In the genomic region with DNA sequence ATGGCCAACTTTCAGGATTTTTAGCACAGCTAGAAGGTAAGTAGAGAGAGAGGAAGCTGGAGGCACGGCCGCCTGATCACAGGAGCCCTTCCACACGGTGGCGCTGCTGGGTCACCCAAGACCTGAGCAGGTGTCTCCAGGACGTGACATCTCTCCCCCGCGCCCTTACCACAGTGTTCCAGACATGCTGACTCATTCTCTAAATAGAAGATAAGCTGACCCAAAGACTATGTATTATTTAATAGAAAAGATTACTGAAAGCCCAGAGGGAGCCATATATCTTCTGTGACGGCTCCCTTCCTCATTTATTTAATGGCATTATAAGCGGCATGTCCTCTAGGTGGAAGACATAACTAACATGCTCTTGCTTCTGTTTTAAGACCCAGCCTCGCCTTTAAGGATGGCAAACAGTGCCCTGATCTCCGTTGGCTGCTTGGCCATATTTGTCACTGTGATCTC, we compare ENCODE assay signal across 1 cellular context.
TF ChIP-seq lines count a peak whose summit lies in the region.

No MANE protein-coding gene starts in this region.

TF ChIP-seq in HepG2, 621 proteins besides CTCF, POLR2A, EP300 and RAD21 (continued from another document and continues in another):
- TF ChIP-seq, protein P1, sequence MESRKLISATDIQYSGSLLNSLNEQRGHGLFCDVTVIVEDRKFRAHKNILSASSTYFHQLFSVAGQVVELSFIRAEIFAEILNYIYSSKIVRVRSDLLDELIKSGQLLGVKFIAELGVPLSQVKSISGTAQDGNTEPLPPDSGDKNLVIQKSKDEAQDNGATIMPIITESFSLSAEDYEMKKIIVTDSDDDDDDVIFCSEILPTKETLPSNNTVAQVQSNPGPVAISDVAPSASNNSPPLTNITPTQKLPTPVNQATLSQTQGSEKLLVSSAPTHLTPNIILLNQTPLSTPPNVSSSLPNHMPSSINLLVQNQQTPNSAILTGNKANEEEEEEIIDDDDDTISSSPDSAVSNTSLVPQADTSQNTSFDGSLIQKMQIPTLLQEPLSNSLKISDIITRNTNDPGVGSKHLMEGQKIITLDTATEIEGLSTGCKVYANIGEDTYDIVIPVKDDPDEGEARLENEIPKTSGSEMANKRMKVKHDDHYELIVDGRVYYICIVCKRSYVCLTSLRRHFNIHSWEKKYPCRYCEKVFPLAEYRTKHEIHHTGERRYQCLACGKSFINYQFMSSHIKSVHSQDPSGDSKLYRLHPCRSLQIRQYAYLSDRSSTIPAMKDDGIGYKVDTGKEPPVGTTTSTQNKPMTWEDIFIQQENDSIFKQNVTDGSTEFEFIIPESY (CRISPR knock-in tag; IDR thresholded peaks at IDR 0.05) = 0 out of 2 replicates have a peak, but pooled peaks have one; percentile 21
- no peak for TF ChIP-seq STAT5B (CRISPR knock-in tag; IDR thresholded peaks at IDR 0.05)
- TF ChIP-seq, protein P2, sequence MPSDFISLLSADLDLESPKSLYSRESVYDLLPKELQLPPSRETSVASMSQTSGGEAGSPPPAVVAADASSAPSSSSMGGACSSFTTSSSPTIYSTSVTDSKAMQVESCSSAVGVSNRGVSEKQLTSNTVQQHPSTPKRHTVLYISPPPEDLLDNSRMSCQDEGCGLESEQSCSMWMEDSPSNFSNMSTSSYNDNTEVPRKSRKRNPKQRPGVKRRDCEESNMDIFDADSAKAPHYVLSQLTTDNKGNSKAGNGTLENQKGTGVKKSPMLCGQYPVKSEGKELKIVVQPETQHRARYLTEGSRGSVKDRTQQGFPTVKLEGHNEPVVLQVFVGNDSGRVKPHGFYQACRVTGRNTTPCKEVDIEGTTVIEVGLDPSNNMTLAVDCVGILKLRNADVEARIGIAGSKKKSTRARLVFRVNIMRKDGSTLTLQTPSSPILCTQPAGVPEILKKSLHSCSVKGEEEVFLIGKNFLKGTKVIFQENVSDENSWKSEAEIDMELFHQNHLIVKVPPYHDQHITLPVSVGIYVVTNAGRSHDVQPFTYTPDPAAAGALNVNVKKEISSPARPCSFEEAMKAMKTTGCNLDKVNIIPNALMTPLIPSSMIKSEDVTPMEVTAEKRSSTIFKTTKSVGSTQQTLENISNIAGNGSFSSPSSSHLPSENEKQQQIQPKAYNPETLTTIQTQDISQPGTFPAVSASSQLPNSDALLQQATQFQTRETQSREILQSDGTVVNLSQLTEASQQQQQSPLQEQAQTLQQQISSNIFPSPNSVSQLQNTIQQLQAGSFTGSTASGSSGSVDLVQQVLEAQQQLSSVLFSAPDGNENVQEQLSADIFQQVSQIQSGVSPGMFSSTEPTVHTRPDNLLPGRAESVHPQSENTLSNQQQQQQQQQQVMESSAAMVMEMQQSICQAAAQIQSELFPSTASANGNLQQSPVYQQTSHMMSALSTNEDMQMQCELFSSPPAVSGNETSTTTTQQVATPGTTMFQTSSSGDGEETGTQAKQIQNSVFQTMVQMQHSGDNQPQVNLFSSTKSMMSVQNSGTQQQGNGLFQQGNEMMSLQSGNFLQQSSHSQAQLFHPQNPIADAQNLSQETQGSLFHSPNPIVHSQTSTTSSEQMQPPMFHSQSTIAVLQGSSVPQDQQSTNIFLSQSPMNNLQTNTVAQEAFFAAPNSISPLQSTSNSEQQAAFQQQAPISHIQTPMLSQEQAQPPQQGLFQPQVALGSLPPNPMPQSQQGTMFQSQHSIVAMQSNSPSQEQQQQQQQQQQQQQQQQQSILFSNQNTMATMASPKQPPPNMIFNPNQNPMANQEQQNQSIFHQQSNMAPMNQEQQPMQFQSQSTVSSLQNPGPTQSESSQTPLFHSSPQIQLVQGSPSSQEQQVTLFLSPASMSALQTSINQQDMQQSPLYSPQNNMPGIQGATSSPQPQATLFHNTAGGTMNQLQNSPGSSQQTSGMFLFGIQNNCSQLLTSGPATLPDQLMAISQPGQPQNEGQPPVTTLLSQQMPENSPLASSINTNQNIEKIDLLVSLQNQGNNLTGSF (CRISPR knock-in tag; IDR thresholded peaks at IDR 0.05) = no peak
- TF ChIP-seq U2AF2 (IDR thresholded peaks at IDR 0.05; ENCODE audit: low read depth, low read length) = no peak
- TF ChIP-seq, protein P3, sequence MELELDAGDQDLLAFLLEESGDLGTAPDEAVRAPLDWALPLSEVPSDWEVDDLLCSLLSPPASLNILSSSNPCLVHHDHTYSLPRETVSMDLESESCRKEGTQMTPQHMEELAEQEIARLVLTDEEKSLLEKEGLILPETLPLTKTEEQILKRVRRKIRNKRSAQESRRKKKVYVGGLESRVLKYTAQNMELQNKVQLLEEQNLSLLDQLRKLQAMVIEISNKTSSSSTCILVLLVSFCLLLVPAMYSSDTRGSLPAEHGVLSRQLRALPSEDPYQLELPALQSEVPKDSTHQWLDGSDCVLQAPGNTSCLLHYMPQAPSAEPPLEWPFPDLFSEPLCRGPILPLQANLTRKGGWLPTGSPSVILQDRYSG (CRISPR knock-in tag; IDR thresholded peaks at IDR 0.05) = no peak
- no peak for TF ChIP-seq REXO4 (CRISPR knock-in tag; IDR thresholded peaks at IDR 0.05; ENCODE audit: borderline replicate concordance)
- TF ChIP-seq NR2C2 (CRISPR knock-in tag; IDR thresholded peaks at IDR 0.05; ENCODE audit: borderline replicate concordance) = no peak
- TF ChIP-seq ERF (CRISPR knock-in tag; IDR thresholded peaks at IDR 0.05) = peak; percentile 59; the same call in 1 of the 2 replicates
- TF ChIP-seq ZNF720 (CRISPR knock-in tag; IDR thresholded peaks at IDR 0.05) = no peak
- TF ChIP-seq ZNF816 (CRISPR knock-in tag; IDR thresholded peaks at IDR 0.05; ENCODE audit: borderline replicate concordance) = no peak
- TF ChIP-seq ZFP82 (CRISPR knock-in tag; IDR thresholded peaks at IDR 0.05; ENCODE audit: borderline replicate concordance) = no peak
- no peak for TF ChIP-seq RBM39 (IDR thresholded peaks at IDR 0.05; ENCODE audit: low read depth, low read length, poor library complexity, severe bottlenecking)
- TF ChIP-seq, protein P4, sequence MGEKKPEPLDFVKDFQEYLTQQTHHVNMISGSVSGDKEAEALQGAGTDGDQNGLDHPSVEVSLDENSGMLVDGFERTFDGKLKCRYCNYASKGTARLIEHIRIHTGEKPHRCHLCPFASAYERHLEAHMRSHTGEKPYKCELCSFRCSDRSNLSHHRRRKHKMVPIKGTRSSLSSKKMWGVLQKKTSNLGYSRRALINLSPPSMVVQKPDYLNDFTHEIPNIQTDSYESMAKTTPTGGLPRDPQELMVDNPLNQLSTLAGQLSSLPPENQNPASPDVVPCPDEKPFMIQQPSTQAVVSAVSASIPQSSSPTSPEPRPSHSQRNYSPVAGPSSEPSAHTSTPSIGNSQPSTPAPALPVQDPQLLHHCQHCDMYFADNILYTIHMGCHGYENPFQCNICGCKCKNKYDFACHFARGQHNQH (CRISPR knock-in tag; IDR thresholded peaks at IDR 0.05) = peak; percentile 62; the same call in 1 of the 2 replicates
- TF ChIP-seq ZNF569 (CRISPR knock-in tag; IDR thresholded peaks at IDR 0.05; ENCODE audit: borderline replicate concordance) = no peak
- TF ChIP-seq ZNF614 (CRISPR knock-in tag; IDR thresholded peaks at IDR 0.05; ENCODE audit: borderline replicate concordance) = no peak
- TF ChIP-seq, protein P5, sequence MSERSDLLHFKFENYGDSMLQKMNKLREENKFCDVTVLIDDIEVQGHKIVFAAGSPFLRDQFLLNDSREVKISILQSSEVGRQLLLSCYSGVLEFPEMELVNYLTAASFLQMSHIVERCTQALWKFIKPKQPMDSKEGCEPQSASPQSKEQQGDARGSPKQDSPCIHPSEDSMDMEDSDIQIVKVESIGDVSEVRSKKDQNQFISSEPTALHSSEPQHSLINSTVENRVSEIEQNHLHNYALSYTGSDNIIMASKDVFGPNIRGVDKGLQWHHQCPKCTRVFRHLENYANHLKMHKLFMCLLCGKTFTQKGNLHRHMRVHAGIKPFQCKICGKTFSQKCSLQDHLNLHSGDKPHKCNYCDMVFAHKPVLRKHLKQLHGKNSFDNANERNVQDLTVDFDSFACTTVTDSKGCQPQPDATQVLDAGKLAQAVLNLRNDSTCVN (CRISPR knock-in tag; IDR thresholded peaks at IDR 0.05; ENCODE audit: borderline replicate concordance) = no peak
- peak; percentile 56; the same call in 1 of the 2 replicates for TF ChIP-seq ZNF788 (CRISPR knock-in tag; IDR thresholded peaks at IDR 0.05; ENCODE audit: borderline replicate concordance)
- no peak for TF ChIP-seq ZNF431 (CRISPR knock-in tag; IDR thresholded peaks at IDR 0.05; ENCODE audit: borderline replicate concordance, low read depth)
- TF ChIP-seq, protein P6, sequence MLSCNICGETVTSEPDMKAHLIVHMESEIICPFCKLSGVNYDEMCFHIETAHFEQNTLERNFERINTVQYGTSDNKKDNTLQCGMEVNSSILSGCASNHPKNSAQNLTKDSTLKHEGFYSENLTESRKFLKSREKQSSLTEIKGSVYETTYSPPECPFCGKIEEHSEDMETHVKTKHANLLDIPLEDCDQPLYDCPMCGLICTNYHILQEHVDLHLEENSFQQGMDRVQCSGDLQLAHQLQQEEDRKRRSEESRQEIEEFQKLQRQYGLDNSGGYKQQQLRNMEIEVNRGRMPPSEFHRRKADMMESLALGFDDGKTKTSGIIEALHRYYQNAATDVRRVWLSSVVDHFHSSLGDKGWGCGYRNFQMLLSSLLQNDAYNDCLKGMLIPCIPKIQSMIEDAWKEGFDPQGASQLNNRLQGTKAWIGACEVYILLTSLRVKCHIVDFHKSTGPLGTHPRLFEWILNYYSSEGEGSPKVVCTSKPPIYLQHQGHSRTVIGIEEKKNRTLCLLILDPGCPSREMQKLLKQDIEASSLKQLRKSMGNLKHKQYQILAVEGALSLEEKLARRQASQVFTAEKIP (CRISPR knock-in tag; IDR thresholded peaks at IDR 0.05; ENCODE audit: borderline replicate concordance) = no peak
- no peak for TF ChIP-seq ZNF10 (CRISPR knock-in tag; IDR thresholded peaks at IDR 0.05; ENCODE audit: borderline replicate concordance, low read depth)
- TF ChIP-seq, protein P7, sequence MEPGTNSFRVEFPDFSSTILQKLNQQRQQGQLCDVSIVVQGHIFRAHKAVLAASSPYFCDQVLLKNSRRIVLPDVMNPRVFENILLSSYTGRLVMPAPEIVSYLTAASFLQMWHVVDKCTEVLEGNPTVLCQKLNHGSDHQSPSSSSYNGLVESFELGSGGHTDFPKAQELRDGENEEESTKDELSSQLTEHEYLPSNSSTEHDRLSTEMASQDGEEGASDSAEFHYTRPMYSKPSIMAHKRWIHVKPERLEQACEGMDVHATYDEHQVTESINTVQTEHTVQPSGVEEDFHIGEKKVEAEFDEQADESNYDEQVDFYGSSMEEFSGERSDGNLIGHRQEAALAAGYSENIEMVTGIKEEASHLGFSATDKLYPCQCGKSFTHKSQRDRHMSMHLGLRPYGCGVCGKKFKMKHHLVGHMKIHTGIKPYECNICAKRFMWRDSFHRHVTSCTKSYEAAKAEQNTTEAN (CRISPR knock-in tag; conservative IDR thresholded peaks at IDR 0.05) = no peak
- TF ChIP-seq, protein P8, sequence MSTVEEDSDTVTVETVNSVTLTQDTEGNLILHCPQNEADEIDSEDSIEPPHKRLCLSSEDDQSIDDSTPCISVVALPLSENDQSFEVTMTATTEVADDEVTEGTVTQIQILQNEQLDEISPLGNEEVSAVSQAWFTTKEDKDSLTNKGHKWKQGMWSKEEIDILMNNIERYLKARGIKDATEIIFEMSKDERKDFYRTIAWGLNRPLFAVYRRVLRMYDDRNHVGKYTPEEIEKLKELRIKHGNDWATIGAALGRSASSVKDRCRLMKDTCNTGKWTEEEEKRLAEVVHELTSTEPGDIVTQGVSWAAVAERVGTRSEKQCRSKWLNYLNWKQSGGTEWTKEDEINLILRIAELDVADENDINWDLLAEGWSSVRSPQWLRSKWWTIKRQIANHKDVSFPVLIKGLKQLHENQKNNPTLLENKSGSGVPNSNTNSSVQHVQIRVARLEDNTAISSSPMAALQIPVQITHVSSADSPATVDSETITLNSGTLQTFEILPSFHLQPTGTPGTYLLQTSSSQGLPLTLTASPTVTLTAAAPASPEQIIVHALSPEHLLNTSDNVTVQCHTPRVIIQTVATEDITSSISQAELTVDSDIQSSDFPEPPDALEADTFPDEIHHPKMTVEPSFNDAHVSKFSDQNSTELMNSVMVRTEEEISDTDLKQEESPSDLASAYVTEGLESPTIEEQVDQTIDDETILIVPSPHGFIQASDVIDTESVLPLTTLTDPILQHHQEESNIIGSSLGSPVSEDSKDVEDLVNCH (CRISPR knock-in tag; IDR thresholded peaks at IDR 0.05) = no peak
- no peak for TF ChIP-seq MATR3 (CRISPR knock-in tag; IDR thresholded peaks at IDR 0.05)
- TF ChIP-seq, protein P9, sequence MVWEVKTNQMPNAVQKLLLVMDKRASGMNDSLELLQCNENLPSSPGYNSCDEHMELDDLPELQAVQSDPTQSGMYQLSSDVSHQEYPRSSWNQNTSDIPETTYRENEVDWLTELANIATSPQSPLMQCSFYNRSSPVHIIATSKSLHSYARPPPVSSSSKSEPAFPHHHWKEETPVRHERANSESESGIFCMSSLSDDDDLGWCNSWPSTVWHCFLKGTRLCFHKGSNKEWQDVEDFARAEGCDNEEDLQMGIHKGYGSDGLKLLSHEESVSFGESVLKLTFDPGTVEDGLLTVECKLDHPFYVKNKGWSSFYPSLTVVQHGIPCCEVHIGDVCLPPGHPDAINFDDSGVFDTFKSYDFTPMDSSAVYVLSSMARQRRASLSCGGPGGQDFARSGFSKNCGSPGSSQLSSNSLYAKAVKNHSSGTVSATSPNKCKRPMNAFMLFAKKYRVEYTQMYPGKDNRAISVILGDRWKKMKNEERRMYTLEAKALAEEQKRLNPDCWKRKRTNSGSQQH (CRISPR knock-in tag; IDR thresholded peaks at IDR 0.05; ENCODE audit: low read depth) = no peak
- no peak for TF ChIP-seq XBP1 (CRISPR knock-in tag; IDR thresholded peaks at IDR 0.05)
- TF ChIP-seq, protein P10, sequence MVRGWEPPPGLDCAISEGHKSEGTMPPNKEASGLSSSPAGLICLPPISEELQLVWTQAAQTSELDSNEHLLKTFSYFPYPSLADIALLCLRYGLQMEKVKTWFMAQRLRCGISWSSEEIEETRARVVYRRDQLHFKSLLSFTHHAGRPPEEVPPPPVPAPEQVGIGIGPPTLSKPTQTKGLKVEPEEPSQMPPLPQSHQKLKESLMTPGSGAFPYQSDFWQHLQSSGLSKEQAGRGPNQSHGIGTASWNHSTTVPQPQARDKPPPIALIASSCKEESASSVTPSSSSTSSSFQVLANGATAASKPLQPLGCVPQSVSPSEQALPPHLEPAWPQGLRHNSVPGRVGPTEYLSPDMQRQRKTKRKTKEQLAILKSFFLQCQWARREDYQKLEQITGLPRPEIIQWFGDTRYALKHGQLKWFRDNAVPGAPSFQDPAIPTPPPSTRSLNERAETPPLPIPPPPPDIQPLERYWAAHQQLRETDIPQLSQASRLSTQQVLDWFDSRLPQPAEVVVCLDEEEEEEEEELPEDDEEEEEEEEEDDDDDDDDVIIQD (CRISPR knock-in tag; IDR thresholded peaks at IDR 0.05; ENCODE audit: low read depth) = 0 out of 2 replicates have a peak, but pooled peaks have one; percentile 22
- TF ChIP-seq KLF16 (CRISPR knock-in tag; IDR thresholded peaks at IDR 0.05) = peak in 1 of 2 experiments; percentile 75; a peak in 2 of 4 replicates
- TF ChIP-seq SP5 (CRISPR knock-in tag; IDR thresholded peaks at IDR 0.05; ENCODE audit: borderline replicate concordance, low read depth) = no peak
- peak; percentile 36; the same call in 1 of the 2 replicates for TF ChIP-seq NCOA2 (CRISPR knock-in tag; IDR thresholded peaks at IDR 0.05)
- TF ChIP-seq MED13 (CRISPR knock-in tag; IDR thresholded peaks at IDR 0.05) = no peak
- TF ChIP-seq FIP1L1 (IDR thresholded peaks at IDR 0.05; ENCODE audit: borderline replicate concordance, insufficient read depth, low read depth, low read length) = no peak
- TF ChIP-seq HOXA5 (CRISPR knock-in tag; IDR thresholded peaks at IDR 0.05) = no peak
- TF ChIP-seq NCOR1 (IDR thresholded peaks at IDR 0.05; ENCODE audit: borderline replicate concordance, low read length) = no peak
- TF ChIP-seq, protein P11, sequence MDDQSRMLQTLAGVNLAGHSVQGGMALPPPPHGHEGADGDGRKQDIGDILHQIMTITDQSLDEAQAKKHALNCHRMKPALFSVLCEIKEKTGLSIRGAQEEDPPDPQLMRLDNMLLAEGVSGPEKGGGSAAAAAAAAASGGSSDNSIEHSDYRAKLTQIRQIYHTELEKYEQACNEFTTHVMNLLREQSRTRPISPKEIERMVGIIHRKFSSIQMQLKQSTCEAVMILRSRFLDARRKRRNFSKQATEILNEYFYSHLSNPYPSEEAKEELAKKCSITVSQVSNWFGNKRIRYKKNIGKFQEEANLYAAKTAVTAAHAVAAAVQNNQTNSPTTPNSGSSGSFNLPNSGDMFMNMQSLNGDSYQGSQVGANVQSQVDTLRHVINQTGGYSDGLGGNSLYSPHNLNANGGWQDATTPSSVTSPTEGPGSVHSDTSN (CRISPR knock-in tag; IDR thresholded peaks at IDR 0.05; ENCODE audit: borderline replicate concordance) = no peak
